Comparison of ENCODE assay signal across 20 cellular contexts in genomic region chr10:132183046-132183445, GRCh38. TPM values are rescaled to one million over a fixed set of nuclear protein-coding genes. Genes with fewer than 3 reads are reported as not detected.
DNase-seq lines count a peak whose midpoint lies in the region; ATAC-seq and TF ChIP-seq lines count a peak whose summit lies in the region.
"Had no signal": no experiment of that assay in that cellular context is flagged by ENCODE, and none has a peak within 500 bp of the region (broad histone marks: within the 10 kb centered on the region; RNA-seq: fewer than 3 reads in every experiment).

No MANE protein-coding gene starts in this region.

- no peak overlapping the region for H3K4me3 ChIP-seq in dorsolateral prefrontal cortex
- H3K4me3 ChIP-seq: esophagus squamous epithelium, PC-9 had no signal

- no peak for ATAC-seq in left ventricle myocardium superior
- ATAC-seq in left cardiac atrium = no peak
- ATAC-seq in HG02981 (IDR thresholded peaks at IDR 0.05; ENCODE audit: unreplicated experiment) = no peak
- no peak for ATAC-seq in T-helper 17 cell
- ATAC-seq: activated CD8-positive, alpha-beta memory T cell treated with anti-CD3 and anti-CD28 coated beads, Interleukin-2, amount 10 ng/mL, durations not matched to agents 7 days and 5 days; CD8-positive, alpha-beta T cell had no signal

- intact Hi-C loops in left ventricle myocardium superior (cut with micrococcal nuclease) = no loop called here
- intact Hi-C loops in left cardiac atrium (cut with DNase I) = no loop called here
- intact Hi-C loops in dorsolateral prefrontal cortex (cut with DNase I) = no loop called here

- no peak overlapping the region for H3K4me3 Mint-ChIP-seq in T-helper 17 cell
- H3K4me3 Mint-ChIP-seq: activated CD8-positive, alpha-beta memory T cell treated with anti-CD3 and anti-CD28 coated beads, Interleukin-2, amount 10 ng/mL, durations not matched to agents 7 days and 5 days; CD8-positive, alpha-beta T cell; H9 had no signal

- H3K4me1 Mint-ChIP-seq in T-helper 17 cell = peaks cover 5% of the 10 kb centered on the region
- H3K4me1 Mint-ChIP-seq: activated CD8-positive, alpha-beta memory T cell treated with anti-CD3 and anti-CD28 coated beads, Interleukin-2, amount 10 ng/mL, durations not matched to agents 7 days and 5 days had no signal

- H3K27ac Mint-ChIP-seq in T-helper 17 cell = no peak overlapping the region
- H3K27ac Mint-ChIP-seq: activated CD8-positive, alpha-beta memory T cell treated with anti-CD3 and anti-CD28 coated beads, Interleukin-2, amount 10 ng/mL, durations not matched to agents 7 days and 5 days; CD8-positive, alpha-beta T cell; H9 had no signal

- no peak for TF ChIP-seq CTCF in dorsolateral prefrontal cortex (IDR thresholded peaks at IDR 0.05 in 54 of 56, conservative IDR thresholded peaks at IDR 0.05 in 2 of 56; ENCODE audit: low read depth in 1 of 56, partially characterized antibody in 56 of 56)

- peaks cover 0 to 6% (median 0%) of the 10 kb centered on the region in 45 donors for H3K27me3 ChIP-seq in dorsolateral prefrontal cortex

- no peaks in the 10 kb centered on the region for H3K9me3 ChIP-seq in T-helper 17 cell (ENCODE audit: control insufficient read depth, low read length, poor library complexity, severe bottlenecking)
- H3K9me3 ChIP-seq: esophagus squamous epithelium, SK-N-SH had no signal

- no peaks in the 10 kb centered on the region for H3K36me3 Mint-ChIP-seq in T-helper 17 cell (ENCODE audit: low read depth)
- H3K36me3 Mint-ChIP-seq: activated CD8-positive, alpha-beta memory T cell treated with anti-CD3 and anti-CD28 coated beads, Interleukin-2, amount 10 ng/mL, durations not matched to agents 7 days and 5 days; CD8-positive, alpha-beta T cell had no signal

- DNase-seq in left ventricle myocardium superior (peak; percentile 31), left cardiac atrium (no peak), NCI-H345 (lab: John Stamatoyannopoulos, UW) (peak; percentile 71), dorsolateral prefrontal cortex (no peak), HK-2 (ENCODE audit: unreplicated experiment) (no peak), T-helper 17 cell (no peak)
- DNase-seq: activated CD4-positive, CD25-positive, alpha-beta regulatory T cell treated with anti-CD3 and anti-CD28 coated beads, Interleukin-2, amount 50 U/mL, for 72 hours; activated CD8-positive, alpha-beta memory T cell treated with anti-CD3 and anti-CD28 coated beads, Interleukin-2, amount 10 ng/mL, durations not matched to agents 7 days and 5 days; CD8-positive, alpha-beta T cell; central memory CD4-positive, alpha-beta T cell; effector CD8-positive, alpha-beta T cell; esophagus squamous epithelium; H9; NCI-H526 treated with DMSO at 0.1 percent for 48 hours; PC-9; SK-N-SH; stimulated activated CD4-positive, alpha-beta T cell treated with anti-CD3 and anti-CD28 coated beads, Interleukin-2, amount 100 ng/mL, for 48 hours; T1000 had no signal

- H3K27ac ChIP-seq in dorsolateral prefrontal cortex (peak overlapping the region in 43 of 59 donors; percentile 2 to 65 (median 44)), temporal lobe (ENCODE audit: low read depth, low read length) (peak overlapping the region; percentile 1)
- H3K27ac ChIP-seq: esophagus squamous epithelium, PC-9 had no signal

- H3K27me3 Mint-ChIP-seq in T-helper 17 cell = peaks cover 37% of the 10 kb centered on the region

RNA-seq across cellular contexts. Expression of gene DPYSL4, which starts 3.7 kb away (rescaled TPM):
- 45.2 TPM for total RNA-seq in left ventricle myocardium superior
- 1 to 10 TPM; 1.4 to 9.9 TPM for total RNA-seq in left cardiac atrium
- 10 to 100 TPM; 39.1 to 85.2 (median 53.3) TPM for total RNA-seq in dorsolateral prefrontal cortex
- total RNA-seq in temporal lobe = 39.3 TPM
- total RNA-seq in T-helper 17 cell = 1 to 10 TPM in 1 of 2 donors, under 1 TPM in 1; 0.52 to 3.3 TPM

Comparison
In these comparisons a context has a peak if more than half of its experiments do, and no peak if none do; other contexts are left out.
1. DNase-seq: peak in left ventricle myocardium superior (single experiment) and NCI-H345 (single experiment); none in left cardiac atrium (single experiment), dorsolateral prefrontal cortex (0 of 10), HK-2 (single experiment) and T-helper 17 cell (0 of 3).